In genomic region chr16:68406458-68407041, GRCh38 we compare ENCODE assay signal across 11 cellular contexts. TPM values are rescaled to one million over a fixed set of nuclear protein-coding genes. Genes with fewer than 3 reads are reported as not detected.
DNase-seq lines count a peak whose midpoint lies in the region; ATAC-seq, FAIRE-seq and TF ChIP-seq lines count a peak whose summit lies in the region.
"Had no signal": no experiment of that assay in that cellular context is flagged by ENCODE, and none has a peak within 500 bp of the region (broad histone marks: within the 10 kb centered on the region; RNA-seq: fewer than 3 reads in every experiment).

No MANE protein-coding gene starts in this region.

- CTCF ChIA-PET in Calu3 (lab: Charles Lee): interaction anchor here (2.3 kb wide), 1 partner anchor 10 kb away, joined by 11 read pairs; no protein-coding TSS in a partner anchor

- H3K4me3 ChIP-seq in OCI-LY1 (ENCODE audit: low read depth, low read length, poor library complexity, severe bottlenecking) (peak overlapping the region; percentile 19), smooth muscle cell (peak overlapping the region; percentile 31)

- no peak overlapping the region for H3K27ac Mint-ChIP-seq in Calu3 (ENCODE audit: unreplicated experiment)

- H3K9me3 ChIP-seq in OCI-LY1 (ENCODE audit: low read length): no peaks in the 10 kb centered on the region
- no peaks in the 10 kb centered on the region for H3K9me3 ChIP-seq in smooth muscle cell (replicated peaks; ENCODE audit: low read depth)

- H3K9ac ChIP-seq in OCI-LY1 (ENCODE audit: low read length) (peak overlapping the region; percentile 14; the same call in 1 of the 2 replicates), smooth muscle cell (ENCODE audit: low read depth) (no peak overlapping the region)

- no peaks in the 10 kb centered on the region for H3K9me2 ChIP-seq in OCI-LY1 (ENCODE audit: low read depth, low read length)

- TF ChIP-seq CTCF in OCI-LY1 (IDR thresholded peaks at IDR 0.05; ENCODE audit: low read length): no peak
- TF ChIP-seq CTCF in smooth muscle cell (IDR thresholded peaks at IDR 0.05; ENCODE audit: borderline replicate concordance, insufficient read depth, poor library complexity, severe bottlenecking): no peak
- no peak for TF ChIP-seq CTCF in Calu3 (IDR thresholded peaks at IDR 0.05; ENCODE audit: unreplicated experiment)

- peak overlapping the region; percentile 35 for H3K27ac ChIP-seq in OCI-LY1 (ENCODE audit: low read depth, low read length, poor library complexity, severe bottlenecking)
- H3K27ac ChIP-seq in smooth muscle cell (ENCODE audit: low read depth): peak overlapping the region; percentile 79

- no peak for ATAC-seq in GM19452 (IDR thresholded peaks at IDR 0.05; ENCODE audit: unreplicated experiment)
- ATAC-seq: activated T-cell treated with anti-CD3 and anti-CD28 coated beads, Interleukin-2, amount 50 U/mL, for 4 hours; left ventricle myocardium superior had no signal

- no peaks in the 10 kb centered on the region for H3F3A ChIP-seq in OCI-LY1 (ENCODE audit: insufficient read depth, low read length)
- H3F3A ChIP-seq in smooth muscle cell (ENCODE audit: low read depth): peaks cover 8% of the 10 kb centered on the region

- DNase-seq in GM04504 (ENCODE audit: low read depth) (peak; percentile 23), glomerular visceral epithelial cell (ENCODE audit: extremely low spot score) (peak; percentile 13), smooth muscle cell (lab: John Stamatoyannopoulos, UW; ENCODE audit: unreplicated experiment) (peak; percentile 11), GM19239 (ENCODE audit: insufficient read length, low spot score) (no peak), AML-193 (lab: John Stamatoyannopoulos, UW) (no peak), Calu3 (no peak)
- DNase-seq: activated T-cell treated with anti-CD3 and anti-CD28 coated beads, Interleukin-2, amount 50 U/mL, for 4 hours; left ventricle myocardium superior had no signal

- H3K27me3 ChIP-seq in OCI-LY1 (ENCODE audit: insufficient read depth, low read length): peaks cover 6% of the 10 kb centered on the region; the same call in 1 of the 2 replicates
- no peaks in the 10 kb centered on the region for H3K27me3 ChIP-seq in smooth muscle cell (ENCODE audit: low read depth)

- H2AFZ ChIP-seq in OCI-LY1 (ENCODE audit: low read length) (no peak overlapping the region), smooth muscle cell (ENCODE audit: low read depth) (peak overlapping the region; percentile 32)

- H3K4me2 ChIP-seq in OCI-LY1 (ENCODE audit: low read length) (peak overlapping the region; percentile 49; the same call in 1 of the 2 replicates), smooth muscle cell (peak overlapping the region; percentile 78)

- no peaks in the 10 kb centered on the region for H4K20me1 ChIP-seq in OCI-LY1 (ENCODE audit: insufficient read depth, low read length)
- no peaks in the 10 kb centered on the region for H4K20me1 ChIP-seq in smooth muscle cell (ENCODE audit: low read depth)

- WGBS in smooth muscle cell (ENCODE audit: low lambda C conversion rate): 6% methylated on average over 15 of the region's 15 CpGs

- H3K4me1 ChIP-seq in OCI-LY1 (ENCODE audit: insufficient read depth, low read length, severe bottlenecking) (peaks cover 23% of the 10 kb centered on the region), smooth muscle cell (ENCODE audit: low read depth) (peaks cover 14% of the 10 kb centered on the region)

- intact Hi-C loops in Calu3 (cut with micrococcal nuclease; ENCODE audit: unreplicated experiment): no loop called here

- H3K36me3 Mint-ChIP-seq in Calu3 (ENCODE audit: insufficient read depth, unreplicated experiment): no peaks in the 10 kb centered on the region

- H3K9me3 Mint-ChIP-seq in Calu3 (ENCODE audit: low read depth, unreplicated experiment): no peaks in the 10 kb centered on the region
- H3K9me3 Mint-ChIP-seq: activated T-cell treated with anti-CD3 and anti-CD28 coated beads, Interleukin-2, amount 50 U/mL, for 4 hours had no signal

- no peaks in the 10 kb centered on the region for H3K79me2 ChIP-seq in OCI-LY1 (ENCODE audit: insufficient read depth, low read length)
- no peaks in the 10 kb centered on the region for H3K79me2 ChIP-seq in smooth muscle cell (ENCODE audit: low read depth)

- H3K4me3 Mint-ChIP-seq in Calu3 (ENCODE audit: low read depth, unreplicated experiment): no peak overlapping the region
- H3K4me3 Mint-ChIP-seq: activated T-cell treated with anti-CD3 and anti-CD28 coated beads, Interleukin-2, amount 50 U/mL, for 4 hours had no signal

- H3K4me1 Mint-ChIP-seq in Calu3 (ENCODE audit: low read depth, unreplicated experiment): peaks cover 6% of the 10 kb centered on the region

- H3K36me3 ChIP-seq in OCI-LY1 (ENCODE audit: insufficient read depth, low read length): no peaks in the 10 kb centered on the region
- no peaks in the 10 kb centered on the region for H3K36me3 ChIP-seq in smooth muscle cell (ENCODE audit: low read depth)

- BruUV-seq in Calu3 (replicated peaks; lab: Mats Ljungman, UMichigan): no TSS peak

- no peak for FAIRE-seq in GM19239 (lab: Jason Lieb, UNC)
- FAIRE-seq: endometrium had no signal

- peaks cover 18% of the 10 kb centered on the region for H3K27me3 Mint-ChIP-seq in Calu3 (ENCODE audit: unreplicated experiment)

RNA-seq across cellular contexts. Expression of gene SMPD3, which starts 41.8 kb away (rescaled TPM):
- 0.13 and 0.63 TPM in 2 replicates for total RNA-seq in smooth muscle cell
- 0.73 and 3.1 TPM in 2 replicates for polyA plus RNA-seq in smooth muscle cell
- total RNA-seq in Calu3 (2022): 0.42 and 1.2 TPM in 2 replicates

Comparison
In these comparisons a context has a peak if more than half of its experiments do, and no peak if none do; other contexts are left out.
1. DNase-seq: peak in GM04504 (single experiment), glomerular visceral epithelial cell (single experiment) and smooth muscle cell (single experiment); none in GM19239 (single experiment), AML-193 (0 of 2) and Calu3 (single experiment).